ENCODE assay signal across 8 cellular contexts in the genomic region with DNA sequence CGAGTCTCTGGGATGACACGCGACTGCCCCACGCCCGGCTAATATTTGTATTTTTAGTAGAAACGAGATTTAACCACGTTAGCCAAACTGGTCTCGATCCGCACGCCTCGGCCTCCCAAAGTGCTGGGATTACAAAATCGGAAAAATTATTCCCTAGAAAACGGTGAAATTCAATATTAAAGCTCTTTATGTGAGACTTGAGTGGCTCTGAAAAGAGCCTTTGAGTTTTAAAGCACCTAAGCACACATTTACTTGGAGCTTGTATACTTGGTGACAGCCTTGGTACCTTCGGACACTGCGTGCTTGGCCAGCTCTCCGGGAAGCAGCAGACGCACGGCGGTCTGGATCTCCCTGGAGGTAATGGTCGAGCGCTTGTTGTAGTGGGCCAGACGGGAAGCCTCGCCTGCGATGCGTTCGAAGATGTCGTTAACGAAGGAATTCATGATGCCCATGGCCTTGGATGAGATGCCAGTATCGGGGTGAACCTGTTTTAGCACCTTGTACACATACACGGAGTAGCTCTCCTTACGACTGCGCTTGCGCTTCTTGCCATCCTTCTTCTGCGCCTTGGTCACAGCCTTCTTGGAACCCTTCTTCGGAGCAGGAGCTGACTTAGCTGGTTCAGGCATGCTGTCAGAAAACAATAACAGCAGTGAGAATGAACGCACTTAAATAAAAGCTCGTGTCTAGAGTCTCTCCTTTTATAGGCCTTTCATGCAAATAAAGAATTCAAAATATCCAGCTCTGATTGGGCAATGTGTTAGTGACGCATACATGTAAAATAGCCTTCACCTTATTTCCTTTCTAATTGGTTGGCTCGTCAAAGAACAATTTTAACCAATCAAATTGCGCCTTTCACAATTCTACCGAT.
DNase-seq lines count a peak whose midpoint lies in the region; ATAC-seq and TF ChIP-seq lines count a peak whose summit lies in the region.

No MANE protein-coding gene starts in this region.

- H3K4me1 Mint-ChIP-seq in WTC11 = peaks cover 35% of the 10 kb centered on the region

- H3K27me3 Mint-ChIP-seq in WTC11 (ENCODE audit: low read depth) = no peaks in the 10 kb centered on the region

- no peaks in the 10 kb centered on the region for H3K9me3 Mint-ChIP-seq in WTC11

- no peaks in the 10 kb centered on the region for H3K36me3 Mint-ChIP-seq in WTC11

- no peak overlapping the region for H3K4me3 Mint-ChIP-seq in WTC11

- POLR2A ChIA-PET in AG04449 (lab: Yijun Ruan, JAX) = interaction anchor here (0.6 to 4.2 kb wide), 30 partner anchors 9 to 1651 kb away, joined by 3 to 139 read pairs (median 6); a partner anchor contains a TSS
- POLR2A ChIA-PET in WTC11 (lab: Charles Lee) = interaction anchor here (0.5 to 7.0 kb wide), 50 partner anchors 10 to 1677 kb away, joined by 3 to 383 read pairs (median 14); a partner anchor contains a TSS

- CTCF ChIA-PET in AG04449 (lab: Yijun Ruan, JAX) = interaction anchor here (0.9 to 2.1 kb wide), 12 partner anchors 8 to 152 kb away, joined by 3 to 10 read pairs (median 4); a partner anchor contains a TSS
- CTCF ChIA-PET in WTC11 (lab: Charles Lee) = interaction anchor here (0.8 to 1.4 kb wide), 4 partner anchors 10 to 54 kb away, joined by 3 to 4 read pairs (median 3); a partner anchor contains a TSS

- TF ChIP-seq CTCF in AG04449 (IDR thresholded peaks at IDR 0.05; ENCODE audit: insufficient read depth, low read length, missing control alignments) (no peak), WTC11 (IDR thresholded peaks at IDR 0.05) (no peak), choroid plexus epithelial cell (conservative IDR thresholded peaks at IDR 0.05; ENCODE audit: low read depth, low read length) (no peak)

- peak; percentile 74 for ATAC-seq in GM18861 (IDR thresholded peaks at IDR 0.05; ENCODE audit: unreplicated experiment)
- ATAC-seq in HG03064 (IDR thresholded peaks at IDR 0.05; ENCODE audit: low read depth, unreplicated experiment) = peak; percentile 66
- peak; percentile 53 for ATAC-seq in WTC11

- H3K27ac Mint-ChIP-seq in WTC11 = no peak overlapping the region

- DNase-seq in AG04449 (ENCODE audit: low read depth, low spot score) = peak; percentile 98
- DNase-seq in NCI-H2171 (lab: John Stamatoyannopoulos, UW) = peak; percentile 90
- no peak for DNase-seq in WTC11 (ENCODE audit: low spot score)
- DNase-seq in choroid plexus epithelial cell (ENCODE audit: low read depth) = peak; percentile 99
- DNase-seq in islet precursor cell = peak; percentile 93
- peak; percentile 87 for DNase-seq in stimulated activated CD4-positive, alpha-beta T cell treated with anti-CD3 and anti-CD28 coated beads, Interleukin-1b, Interleukin-23, amount 100 ng/mL, for 48 hours

- H3K4me3 ChIP-seq in AG04449 (ENCODE audit: low read depth, low read length) (peak overlapping the region; percentile 67), choroid plexus epithelial cell (ENCODE audit: low read depth, low read length) (peak overlapping the region; percentile 71)

TF ChIP-seq in WTC11, 78 proteins besides CTCF, POLR2A, EP300 and RAD21 (continues in another document):
- TF ChIP-seq, protein P1, sequence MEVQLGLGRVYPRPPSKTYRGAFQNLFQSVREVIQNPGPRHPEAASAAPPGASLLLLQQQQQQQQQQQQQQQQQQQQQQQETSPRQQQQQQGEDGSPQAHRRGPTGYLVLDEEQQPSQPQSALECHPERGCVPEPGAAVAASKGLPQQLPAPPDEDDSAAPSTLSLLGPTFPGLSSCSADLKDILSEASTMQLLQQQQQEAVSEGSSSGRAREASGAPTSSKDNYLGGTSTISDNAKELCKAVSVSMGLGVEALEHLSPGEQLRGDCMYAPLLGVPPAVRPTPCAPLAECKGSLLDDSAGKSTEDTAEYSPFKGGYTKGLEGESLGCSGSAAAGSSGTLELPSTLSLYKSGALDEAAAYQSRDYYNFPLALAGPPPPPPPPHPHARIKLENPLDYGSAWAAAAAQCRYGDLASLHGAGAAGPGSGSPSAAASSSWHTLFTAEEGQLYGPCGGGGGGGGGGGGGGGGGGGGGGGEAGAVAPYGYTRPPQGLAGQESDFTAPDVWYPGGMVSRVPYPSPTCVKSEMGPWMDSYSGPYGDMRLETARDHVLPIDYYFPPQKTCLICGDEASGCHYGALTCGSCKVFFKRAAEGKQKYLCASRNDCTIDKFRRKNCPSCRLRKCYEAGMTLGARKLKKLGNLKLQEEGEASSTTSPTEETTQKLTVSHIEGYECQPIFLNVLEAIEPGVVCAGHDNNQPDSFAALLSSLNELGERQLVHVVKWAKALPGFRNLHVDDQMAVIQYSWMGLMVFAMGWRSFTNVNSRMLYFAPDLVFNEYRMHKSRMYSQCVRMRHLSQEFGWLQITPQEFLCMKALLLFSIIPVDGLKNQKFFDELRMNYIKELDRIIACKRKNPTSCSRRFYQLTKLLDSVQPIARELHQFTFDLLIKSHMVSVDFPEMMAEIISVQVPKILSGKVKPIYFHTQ (CRISPR knock-in tag; IDR thresholded peaks at IDR 0.05) = peak; percentile 93
- TF ChIP-seq PRRX2 (CRISPR knock-in tag; IDR thresholded peaks at IDR 0.05) = peak; percentile 85; the same call in 1 of the 2 replicates
- no peak for TF ChIP-seq TCF7 (CRISPR knock-in tag; IDR thresholded peaks at IDR 0.05; ENCODE audit: low read depth)
- no peak for TF ChIP-seq ZNF263 (CRISPR knock-in tag; IDR thresholded peaks at IDR 0.05; ENCODE audit: low read depth)
- TF ChIP-seq ELF4 (CRISPR knock-in tag; IDR thresholded peaks at IDR 0.05; ENCODE audit: low read depth) = no peak
- peak; percentile 60 for TF ChIP-seq GABPB1 (CRISPR knock-in tag; IDR thresholded peaks at IDR 0.05)
- TF ChIP-seq ESRRA (CRISPR knock-in tag; IDR thresholded peaks at IDR 0.05; ENCODE audit: borderline replicate concordance) = peak; percentile 78; the same call in 1 of the 2 replicates
- TF ChIP-seq, protein P2, sequence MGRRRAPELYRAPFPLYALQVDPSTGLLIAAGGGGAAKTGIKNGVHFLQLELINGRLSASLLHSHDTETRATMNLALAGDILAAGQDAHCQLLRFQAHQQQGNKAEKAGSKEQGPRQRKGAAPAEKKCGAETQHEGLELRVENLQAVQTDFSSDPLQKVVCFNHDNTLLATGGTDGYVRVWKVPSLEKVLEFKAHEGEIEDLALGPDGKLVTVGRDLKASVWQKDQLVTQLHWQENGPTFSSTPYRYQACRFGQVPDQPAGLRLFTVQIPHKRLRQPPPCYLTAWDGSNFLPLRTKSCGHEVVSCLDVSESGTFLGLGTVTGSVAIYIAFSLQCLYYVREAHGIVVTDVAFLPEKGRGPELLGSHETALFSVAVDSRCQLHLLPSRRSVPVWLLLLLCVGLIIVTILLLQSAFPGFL (CRISPR knock-in tag; IDR thresholded peaks at IDR 0.05; ENCODE audit: borderline replicate concordance) = 0 out of 2 replicates have a peak, but pooled peaks have one; percentile 86
- peak; percentile 76 for TF ChIP-seq NFYB (CRISPR knock-in tag; conservative IDR thresholded peaks at IDR 0.05; ENCODE audit: low read depth)
- TF ChIP-seq ZNF121 (CRISPR knock-in tag; IDR thresholded peaks at IDR 0.05) = no peak
- TF ChIP-seq, protein P3, sequence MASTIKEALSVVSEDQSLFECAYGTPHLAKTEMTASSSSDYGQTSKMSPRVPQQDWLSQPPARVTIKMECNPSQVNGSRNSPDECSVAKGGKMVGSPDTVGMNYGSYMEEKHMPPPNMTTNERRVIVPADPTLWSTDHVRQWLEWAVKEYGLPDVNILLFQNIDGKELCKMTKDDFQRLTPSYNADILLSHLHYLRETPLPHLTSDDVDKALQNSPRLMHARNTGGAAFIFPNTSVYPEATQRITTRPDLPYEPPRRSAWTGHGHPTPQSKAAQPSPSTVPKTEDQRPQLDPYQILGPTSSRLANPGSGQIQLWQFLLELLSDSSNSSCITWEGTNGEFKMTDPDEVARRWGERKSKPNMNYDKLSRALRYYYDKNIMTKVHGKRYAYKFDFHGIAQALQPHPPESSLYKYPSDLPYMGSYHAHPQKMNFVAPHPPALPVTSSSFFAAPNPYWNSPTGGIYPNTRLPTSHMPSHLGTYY (CRISPR knock-in tag; IDR thresholded peaks at IDR 0.05) = peak; percentile 68; the same call in 1 of the 2 replicates
- TF ChIP-seq, protein P4, sequence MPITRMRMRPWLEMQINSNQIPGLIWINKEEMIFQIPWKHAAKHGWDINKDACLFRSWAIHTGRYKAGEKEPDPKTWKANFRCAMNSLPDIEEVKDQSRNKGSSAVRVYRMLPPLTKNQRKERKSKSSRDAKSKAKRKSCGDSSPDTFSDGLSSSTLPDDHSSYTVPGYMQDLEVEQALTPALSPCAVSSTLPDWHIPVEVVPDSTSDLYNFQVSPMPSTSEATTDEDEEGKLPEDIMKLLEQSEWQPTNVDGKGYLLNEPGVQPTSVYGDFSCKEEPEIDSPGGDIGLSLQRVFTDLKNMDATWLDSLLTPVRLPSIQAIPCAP (CRISPR knock-in tag; IDR thresholded peaks at IDR 0.05) = 0 out of 2 replicates have a peak, but pooled peaks have one; percentile 28
- TF ChIP-seq NR3C1 (CRISPR knock-in tag; conservative IDR thresholded peaks at IDR 0.05; ENCODE audit: low read depth) = no peak
